1 cellular context compared by ENCODE assay signal in the genomic region with DNA sequence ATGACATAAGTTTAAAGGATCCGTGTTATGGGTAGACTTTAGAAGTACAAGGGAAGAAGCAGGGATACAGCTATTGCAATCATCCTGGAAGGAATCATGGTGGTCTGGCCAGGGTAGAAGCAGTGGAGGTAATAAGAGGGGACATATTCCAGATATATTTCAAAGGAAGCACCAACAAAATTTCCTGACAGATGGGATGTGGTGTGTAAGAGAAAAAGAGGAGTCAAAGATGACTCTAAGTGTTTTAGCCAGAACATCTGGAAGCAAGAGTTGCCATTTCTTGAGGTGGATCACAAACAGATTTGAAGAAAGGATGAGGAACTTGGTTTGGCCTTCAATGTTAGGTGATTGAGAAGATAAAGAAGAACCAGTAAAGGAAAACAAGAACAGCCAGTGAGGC.
TF ChIP-seq lines count a peak whose summit lies in the region.

No MANE protein-coding gene starts in this region.

TF ChIP-seq in K562, 482 proteins besides CTCF, POLR2A, EP300 and RAD21 (continued from another document):
- TF ChIP-seq, protein P1, sequence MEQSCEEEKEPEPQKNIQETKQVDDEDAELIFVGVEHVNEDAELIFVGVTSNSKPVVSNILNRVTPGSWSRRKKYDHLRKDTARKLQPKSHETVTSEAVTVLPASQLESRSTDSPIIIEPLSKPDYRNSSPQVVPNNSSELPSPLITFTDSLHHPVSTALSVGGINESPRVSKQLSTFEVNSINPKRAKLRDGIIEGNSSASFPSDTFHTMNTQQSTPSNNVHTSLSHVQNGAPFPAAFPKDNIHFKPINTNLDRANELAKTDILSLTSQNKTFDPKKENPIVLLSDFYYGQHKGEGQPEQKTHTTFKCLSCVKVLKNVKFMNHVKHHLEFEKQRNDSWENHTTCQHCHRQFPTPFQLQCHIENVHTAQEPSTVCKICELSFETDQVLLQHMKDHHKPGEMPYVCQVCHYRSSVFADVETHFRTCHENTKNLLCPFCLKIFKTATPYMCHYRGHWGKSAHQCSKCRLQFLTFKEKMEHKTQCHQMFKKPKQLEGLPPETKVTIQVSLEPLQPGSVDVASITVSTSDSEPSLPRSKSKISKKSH (CRISPR knock-in tag; IDR thresholded peaks at IDR 0.05): no peak
- TF ChIP-seq, protein P2, sequence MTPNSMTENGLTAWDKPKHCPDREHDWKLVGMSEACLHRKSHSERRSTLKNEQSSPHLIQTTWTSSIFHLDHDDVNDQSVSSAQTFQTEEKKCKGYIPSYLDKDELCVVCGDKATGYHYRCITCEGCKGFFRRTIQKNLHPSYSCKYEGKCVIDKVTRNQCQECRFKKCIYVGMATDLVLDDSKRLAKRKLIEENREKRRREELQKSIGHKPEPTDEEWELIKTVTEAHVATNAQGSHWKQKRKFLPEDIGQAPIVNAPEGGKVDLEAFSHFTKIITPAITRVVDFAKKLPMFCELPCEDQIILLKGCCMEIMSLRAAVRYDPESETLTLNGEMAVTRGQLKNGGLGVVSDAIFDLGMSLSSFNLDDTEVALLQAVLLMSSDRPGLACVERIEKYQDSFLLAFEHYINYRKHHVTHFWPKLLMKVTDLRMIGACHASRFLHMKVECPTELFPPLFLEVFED (CRISPR knock-in tag; conservative IDR thresholded peaks at IDR 0.05): 0 out of 2 replicates have a peak, but pooled peaks have one; percentile 45
- TF ChIP-seq GATA2 (CRISPR knock-in tag; IDR thresholded peaks at IDR 0.05): 0 out of 2 replicates have a peak, but pooled peaks have one; percentile 48
- TF ChIP-seq, protein P3, sequence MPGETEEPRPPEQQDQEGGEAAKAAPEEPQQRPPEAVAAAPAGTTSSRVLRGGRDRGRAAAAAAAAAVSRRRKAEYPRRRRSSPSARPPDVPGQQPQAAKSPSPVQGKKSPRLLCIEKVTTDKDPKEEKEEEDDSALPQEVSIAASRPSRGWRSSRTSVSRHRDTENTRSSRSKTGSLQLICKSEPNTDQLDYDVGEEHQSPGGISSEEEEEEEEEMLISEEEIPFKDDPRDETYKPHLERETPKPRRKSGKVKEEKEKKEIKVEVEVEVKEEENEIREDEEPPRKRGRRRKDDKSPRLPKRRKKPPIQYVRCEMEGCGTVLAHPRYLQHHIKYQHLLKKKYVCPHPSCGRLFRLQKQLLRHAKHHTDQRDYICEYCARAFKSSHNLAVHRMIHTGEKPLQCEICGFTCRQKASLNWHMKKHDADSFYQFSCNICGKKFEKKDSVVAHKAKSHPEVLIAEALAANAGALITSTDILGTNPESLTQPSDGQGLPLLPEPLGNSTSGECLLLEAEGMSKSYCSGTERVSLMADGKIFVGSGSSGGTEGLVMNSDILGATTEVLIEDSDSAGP (CRISPR knock-in tag; IDR thresholded peaks at IDR 0.05): no peak
